In the genomic region with DNA sequence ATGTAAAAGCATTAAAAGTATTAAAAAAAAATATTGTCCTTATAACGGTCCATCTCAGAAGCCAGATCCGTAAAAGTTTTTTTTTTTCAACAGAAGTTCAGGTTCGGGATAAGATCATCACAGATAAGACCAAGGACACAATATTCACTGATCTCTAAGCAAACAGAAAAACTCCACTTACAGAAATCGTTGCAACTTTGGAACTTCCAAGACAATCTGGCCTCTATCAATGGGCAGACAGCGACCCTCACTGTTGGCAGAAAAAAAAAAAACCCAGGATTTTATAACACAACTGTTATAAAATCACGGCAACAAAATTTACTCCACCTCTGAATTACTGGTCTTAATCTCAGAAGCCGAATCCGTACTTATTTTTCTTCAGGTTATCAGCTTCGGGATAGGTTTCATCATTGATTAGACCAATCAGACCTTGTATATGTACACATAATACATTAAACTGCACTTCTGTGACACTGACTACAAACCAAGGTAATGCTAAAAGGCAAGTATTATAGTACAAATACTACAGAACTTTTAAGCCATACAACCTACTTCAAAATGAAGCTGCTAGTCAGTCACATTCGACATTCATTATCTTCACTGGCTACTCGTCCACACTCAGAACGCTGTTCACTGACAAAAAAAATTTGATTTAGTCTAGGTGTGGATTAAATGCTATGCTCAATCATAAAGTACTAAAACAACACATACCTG, we compare ENCODE assay signal across 8 cellular contexts. TPM values are rescaled to one million over a fixed set of nuclear protein-coding genes. Genes with fewer than 3 reads are reported as not detected.
DNase-seq lines count a peak whose midpoint lies in the region; ATAC-seq and TF ChIP-seq lines count a peak whose summit lies in the region.

No MANE protein-coding gene starts in this region.

- H3K27ac Mint-ChIP-seq in memory B cell: peak overlapping the region; percentile 99

- H2AFZ ChIP-seq in Karpas-422 (ENCODE audit: low read length): no peak overlapping the region

- H3K9me3 Mint-ChIP-seq in memory B cell: no peaks in the 10 kb centered on the region

- H3K27ac ChIP-seq in Karpas-422 (ENCODE audit: low read length): peak overlapping the region; percentile 74
- peak overlapping the region in 1 of 2 donors; percentile 91 for H3K27ac ChIP-seq in breast epithelium
- H3K27ac ChIP-seq in upper lobe of right lung: peak overlapping the region; percentile 96

- H3K9ac ChIP-seq in Karpas-422 (ENCODE audit: low read length): peak overlapping the region; percentile 91

- H3K4me1 ChIP-seq in Karpas-422 (ENCODE audit: low read length) (peaks cover 34% of the 10 kb centered on the region), breast epithelium (peaks cover 3 to 12% of the 10 kb centered on the region in 2 donors), upper lobe of right lung (peaks cover 29% of the 10 kb centered on the region)

- H3K4me3 Mint-ChIP-seq in memory B cell: peak overlapping the region; percentile 95

- ATAC-seq in memory B cell (ENCODE audit: low read depth) (no peak), upper lobe of right lung (no peak), HG03095 (IDR thresholded peaks at IDR 0.05; ENCODE audit: unreplicated experiment) (no peak), HG02763 (IDR thresholded peaks at IDR 0.05; ENCODE audit: unreplicated experiment) (no peak)

- peaks cover 37% of the 10 kb centered on the region for H3K4me1 Mint-ChIP-seq in memory B cell

- H3K9me3 ChIP-seq in Karpas-422 (ENCODE audit: low read length): no peaks in the 10 kb centered on the region
- H3K9me3 ChIP-seq in breast epithelium: no peaks in the 10 kb centered on the region
- no peaks in the 10 kb centered on the region for H3K9me3 ChIP-seq in upper lobe of right lung

- intact Hi-C loops in breast epithelium (cut with DNase I; ENCODE audit: low total_unique reads) (loop anchor here (5.0 kb wide), 1 partner anchor 35 kb away; the partner anchor contains the start of gene SYNCRIP), upper lobe of right lung (cut with DNase I) (no loop called here)

- H3K79me2 ChIP-seq in Karpas-422 (ENCODE audit: low read length): peaks cover 28% of the 10 kb centered on the region

- H3K36me3 Mint-ChIP-seq in memory B cell: peaks cover 25% of the 10 kb centered on the region

- H3K27me3 Mint-ChIP-seq in memory B cell: no peaks in the 10 kb centered on the region

- peaks cover 34% of the 10 kb centered on the region for H4K20me1 ChIP-seq in Karpas-422 (ENCODE audit: insufficient read depth, low read depth, low read length)

- H3K9me2 ChIP-seq in Karpas-422 (replicated peaks; ENCODE audit: insufficient read depth, low read length): no peaks in the 10 kb centered on the region

- TF ChIP-seq CTCF in breast epithelium (IDR thresholded peaks at IDR 0.05) (no peak), upper lobe of right lung (IDR thresholded peaks at IDR 0.05) (peak; percentile 38)

- TF ChIP-seq POLR2A in breast epithelium (IDR thresholded peaks at IDR 0.05): no peak

- peak overlapping the region; percentile 89 for H3K4me2 ChIP-seq in Karpas-422 (ENCODE audit: low read depth, low read length, poor library complexity, severe bottlenecking)

- H3K4me3 ChIP-seq in Karpas-422 (ENCODE audit: low read length) (peak overlapping the region; percentile 93), breast epithelium (peak overlapping the region; percentile 80 to 98 (median 89)), upper lobe of right lung (peak overlapping the region; percentile 91)

- DNase-seq in EH (ENCODE audit: low read depth) (peak; percentile 56), Karpas-422 (peak; percentile 59), breast epithelium (ENCODE audit: low spot score in 2 of 2) (no peak), memory B cell (ENCODE audit: low spot score in 2 of 2) (no peak), upper lobe of right lung (no peak), COLO829 (ENCODE audit: low spot score) (no peak)

- H3K36me3 ChIP-seq in Karpas-422 (ENCODE audit: insufficient read depth, low read length) (peaks cover 28% of the 10 kb centered on the region), breast epithelium (no peaks in the 10 kb centered on the region), upper lobe of right lung (peaks cover 11% of the 10 kb centered on the region)

- H3K27me3 ChIP-seq in Karpas-422 (ENCODE audit: low read length): no peaks in the 10 kb centered on the region
- no peaks in the 10 kb centered on the region for H3K27me3 ChIP-seq in breast epithelium
- H3K27me3 ChIP-seq in upper lobe of right lung: no peaks in the 10 kb centered on the region

RNA-seq across cellular contexts. Expression of gene SYNCRIP, which starts 34.7 kb away (rescaled TPM):
- 73.4 and 99.4 TPM in 2 replicates for total RNA-seq in Karpas-422 (2014; rRNA removed; shearing (Covaris generic); ENCODE audit: low replicate concordance)
- total RNA-seq in breast epithelium (10 to 100 TPM; 56.0 to 77.9 (median 67.8) TPM), upper lobe of right lung (88.3 TPM)

Comparison
In these comparisons a context has a peak if more than half of its experiments do, and no peak if none do; other contexts are left out.
1. DNase-seq: peak in EH (single experiment) and Karpas-422 (single experiment); none in breast epithelium (0 of 2), memory B cell (0 of 2), upper lobe of right lung (single experiment) and COLO829 (single experiment).
2. Peak in every context shown above with its lines, with median percentiles within 50 percentile points of each other: H3K4me3 ChIP-seq.